In genomic region chr17:80836971-80837481, GRCh38 we compare ENCODE assay signal across 14 cellular contexts.
DNase-seq lines count a peak whose midpoint lies in the region; ATAC-seq, FAIRE-seq and TF ChIP-seq lines count a peak whose summit lies in the region.
"Had no signal": no experiment of that assay in that cellular context is flagged by ENCODE, and none has a peak within 500 bp of the region (broad histone marks: within the 10 kb centered on the region; RNA-seq: fewer than 3 reads in every experiment).

No MANE protein-coding gene starts in this region.

- FAIRE-seq in D721Med (lab: Jason Lieb, UNC) = no peak

- H3K9ac ChIP-seq in SK-N-SH (no peak overlapping the region), neural progenitor cell (no peak overlapping the region)

- DNase-seq in SK-N-SH = peak; percentile 61
- DNase-seq in H7 = peak; percentile 79
- no peak for DNase-seq in activated naive CD8-positive, alpha-beta T cell treated with anti-CD3 and anti-CD28 coated beads for 36 hours
- no peak for DNase-seq in neural progenitor cell (ENCODE audit: low spot score)
- DNase-seq in anterior cingulate cortex (lab: John Stamatoyannopoulos, UW) = no peak
- DNase-seq in D721Med (ENCODE audit: insufficient read length, low spot score) = no peak
- DNase-seq: ACHN; activated CD4-positive, CD25-positive, alpha-beta regulatory T cell; activated T-cell treated with anti-CD3 and anti-CD28 coated beads, Interleukin-2, amount 50 U/mL, for 4 hours; stimulated activated naive CD4-positive, alpha-beta T cell had no signal

- 98% methylated on average over 16 of the region's 16 CpGs for WGBS in SK-N-SH (ENCODE audit: low lambda C conversion rate)

- CTCF ChIA-PET in SK-N-SH (lab: Yijun Ruan, JAX) = interaction anchor here (1.1 to 1.6 kb wide), 4 partner anchors 10 to 29 kb away, joined by 3 to 5 read pairs (median 4); no protein-coding TSS in a partner anchor

- POLR2A ChIA-PET in SK-N-SH (lab: Yijun Ruan, JAX) = no interaction called here

- H3K79me2 ChIP-seq in SK-N-SH (ENCODE audit: insufficient read depth) = no peaks in the 10 kb centered on the region
- no peaks in the 10 kb centered on the region for H3K79me2 ChIP-seq in neural progenitor cell (ENCODE audit: low read depth)

- peaks cover 0 to 10% of the 10 kb centered on the region in 2 experiments for H3K36me3 ChIP-seq in SK-N-SH (replicated peaks in 1 of 2; ENCODE audit: control insufficient read depth in 1 of 2, insufficient read depth in 2 of 2, low read length in 1 of 2)
- H3K36me3 ChIP-seq in H7 (replicated peaks; ENCODE audit: control insufficient read depth, insufficient read depth, low read length) = no peaks in the 10 kb centered on the region
- H3K36me3 ChIP-seq in neural progenitor cell = no peaks in the 10 kb centered on the region
- H3K36me3 ChIP-seq: neutrophil, vagina had no signal

- TF ChIP-seq CTCF in SK-N-SH (IDR thresholded peaks at IDR 0.05) = no peak
- no peak for TF ChIP-seq CTCF in neural progenitor cell (IDR thresholded peaks at IDR 0.05)
- TF ChIP-seq CTCF in D721Med (IDR thresholded peaks at IDR 0.05; ENCODE audit: insufficient read depth, missing control alignments) = no peak

- H3K27ac ChIP-seq in SK-N-SH (ENCODE audit: low read depth in 2 of 2, low read length in 1 of 2) (no peak overlapping the region; a peak in 1 of 4 replicates), neural progenitor cell (no peak overlapping the region)
- H3K27ac ChIP-seq: neutrophil, vagina had no signal

- no peaks in the 10 kb centered on the region for H3K27me3 ChIP-seq in SK-N-SH (ENCODE audit: insufficient read depth)
- H3K27me3 ChIP-seq in H7 (ENCODE audit: control insufficient read depth, insufficient read depth, low read length) = no peaks in the 10 kb centered on the region
- no peaks in the 10 kb centered on the region for H3K27me3 ChIP-seq in neural progenitor cell
- H3K27me3 ChIP-seq: neutrophil, vagina had no signal

- peaks cover 21% of the 10 kb centered on the region for H3K4me1 Mint-ChIP-seq in activated naive CD8-positive, alpha-beta T cell treated with anti-CD3 and anti-CD28 coated beads for 36 hours
- H3K4me1 Mint-ChIP-seq in neural progenitor cell = peaks cover 32% of the 10 kb centered on the region

- ATAC-seq in SK-N-SH treated with all-trans-retinoic acid at 6 μM for 48 hours (no peak), GM21423 (IDR thresholded peaks at IDR 0.05; ENCODE audit: unreplicated experiment) (no peak)
- ATAC-seq: activated T-cell treated with anti-CD3 and anti-CD28 coated beads, Interleukin-2, amount 50 U/mL, for 4 hours had no signal

- no peaks in the 10 kb centered on the region for H3K27me3 Mint-ChIP-seq in activated naive CD8-positive, alpha-beta T cell treated with anti-CD3 and anti-CD28 coated beads for 36 hours
- peaks cover 4% of the 10 kb centered on the region for H3K27me3 Mint-ChIP-seq in neural progenitor cell (ENCODE audit: insufficient read depth, low read depth)

- H3K36me3 Mint-ChIP-seq in activated naive CD8-positive, alpha-beta T cell treated with anti-CD3 and anti-CD28 coated beads for 36 hours = peaks cover 5% of the 10 kb centered on the region
- H3K36me3 Mint-ChIP-seq in neural progenitor cell = no peaks in the 10 kb centered on the region

- no peak overlapping the region for H2AFZ ChIP-seq in SK-N-SH (ENCODE audit: low read depth)
- no peak overlapping the region for H2AFZ ChIP-seq in neural progenitor cell (replicated peaks)

- H3K27ac Mint-ChIP-seq in activated naive CD8-positive, alpha-beta T cell treated with anti-CD3 and anti-CD28 coated beads for 36 hours = peak overlapping the region; percentile 62
- peak overlapping the region; percentile 35 for H3K27ac Mint-ChIP-seq in neural progenitor cell

- H3F3A ChIP-seq in SK-N-SH (replicated peaks; ENCODE audit: insufficient read depth) (peaks cover 15% of the 10 kb centered on the region), neural progenitor cell (ENCODE audit: low read depth) (no peaks in the 10 kb centered on the region)

- no peak overlapping the region for H3K4me3 ChIP-seq in SK-N-SH (ENCODE audit: low read depth in 2 of 2, low read length in 1 of 2)
- no peak overlapping the region for H3K4me3 ChIP-seq in H7 (ENCODE audit: insufficient read depth, low read depth, low read length)
- H3K4me3 ChIP-seq in neural progenitor cell = no peak overlapping the region
- H3K4me3 ChIP-seq: vagina had no signal

- no peak for TF ChIP-seq RAD21 in SK-N-SH (IDR thresholded peaks at IDR 0.05; ENCODE audit: low read length)

- H3K4me1 ChIP-seq in SK-N-SH (ENCODE audit: control insufficient read depth in 1 of 2, insufficient read depth in 2 of 2, low read depth in 1 of 2, low read length in 1 of 2) (peaks cover 19 to 43% of the 10 kb centered on the region in 2 experiments), neural progenitor cell (peaks cover 21% of the 10 kb centered on the region)

- H3K9me3 Mint-ChIP-seq in activated naive CD8-positive, alpha-beta T cell treated with anti-CD3 and anti-CD28 coated beads for 36 hours = no peaks in the 10 kb centered on the region
- no peaks in the 10 kb centered on the region for H3K9me3 Mint-ChIP-seq in neural progenitor cell
- H3K9me3 Mint-ChIP-seq: activated T-cell treated with anti-CD3 and anti-CD28 coated beads, Interleukin-2, amount 50 U/mL, for 4 hours had no signal

- H3K4me2 ChIP-seq in SK-N-SH (no peak overlapping the region), neural progenitor cell (no peak overlapping the region)

- TF ChIP-seq EP300 in SK-N-SH (IDR thresholded peaks at IDR 0.05; ENCODE audit: borderline replicate concordance in 1 of 2, low read depth in 1 of 2, low read length in 1 of 2) = no peak

- H4K20me1 ChIP-seq in SK-N-SH (ENCODE audit: insufficient read depth) = no peaks in the 10 kb centered on the region
- H4K20me1 ChIP-seq in neural progenitor cell (ENCODE audit: low read depth) = peaks cover 4% of the 10 kb centered on the region

- H3K9me2 ChIP-seq in SK-N-SH = no peaks in the 10 kb centered on the region

- no peaks in the 10 kb centered on the region for H3K9me3 ChIP-seq in SK-N-SH
- H3K9me3 ChIP-seq in neural progenitor cell (ENCODE audit: low read depth) = no peaks in the 10 kb centered on the region
- H3K9me3 ChIP-seq: neutrophil, vagina had no signal

- H3K4me3 Mint-ChIP-seq in activated naive CD8-positive, alpha-beta T cell treated with anti-CD3 and anti-CD28 coated beads for 36 hours = no peak overlapping the region
- no peak overlapping the region for H3K4me3 Mint-ChIP-seq in neural progenitor cell
- H3K4me3 Mint-ChIP-seq: activated T-cell treated with anti-CD3 and anti-CD28 coated beads, Interleukin-2, amount 50 U/mL, for 4 hours had no signal

TF ChIP-seq in SK-N-SH, 30 proteins besides CTCF, POLR2A, EP300 and RAD21 (continues in another document):
- no peak for TF ChIP-seq MXI1 (IDR thresholded peaks at IDR 0.05; ENCODE audit: low read depth, low read length)
- TF ChIP-seq TEAD4 (IDR thresholded peaks at IDR 0.05; ENCODE audit: borderline replicate concordance, insufficient read depth) = no peak
- TF ChIP-seq SMC3 (IDR thresholded peaks at IDR 0.05; ENCODE audit: low read depth, low read length) = no peak
- TF ChIP-seq RXRA (IDR thresholded peaks at IDR 0.05; ENCODE audit: borderline replicate concordance, low read depth) = no peak
- TF ChIP-seq GABPA (IDR thresholded peaks at IDR 0.05; ENCODE audit: low read depth) = no peak
- TF ChIP-seq EZH2phosphoT487 (IDR thresholded peaks at IDR 0.05; ENCODE audit: borderline replicate concordance, low read depth) = no peak
- no peak for TF ChIP-seq RFX5 (IDR thresholded peaks at IDR 0.05; ENCODE audit: low read length)
- TF ChIP-seq JUND (IDR thresholded peaks at IDR 0.05) = no peak
- TF ChIP-seq GATA2 (CRISPR knock-in tag; IDR thresholded peaks at IDR 0.05) = no peak
- no peak for TF ChIP-seq MEF2A (IDR thresholded peaks at IDR 0.05; ENCODE audit: borderline replicate concordance, low read depth)
- TF ChIP-seq NFIC (IDR thresholded peaks at IDR 0.05; ENCODE audit: borderline replicate concordance) = no peak
- TF ChIP-seq FOXJ3 (CRISPR knock-in tag; IDR thresholded peaks at IDR 0.05) = no peak
- TF ChIP-seq FOXM1 (IDR thresholded peaks at IDR 0.05; ENCODE audit: low read depth) = no peak
- TF ChIP-seq POLR2AphosphoS5 (IDR thresholded peaks at IDR 0.05; ENCODE audit: low read depth, low read length) = no peak

TF ChIP-seq in SK-N-SH treated with all-trans-retinoic acid at 6 μM for 48 hours, 23 proteins besides CTCF, POLR2A, EP300 and RAD21:
- no peak for TF ChIP-seq ZFP30 (CRISPR knock-in tag; IDR thresholded peaks at IDR 0.05)
- TF ChIP-seq ZNF8 (CRISPR knock-in tag; IDR thresholded peaks at IDR 0.05) = no peak
- TF ChIP-seq RARB (CRISPR knock-in tag; IDR thresholded peaks at IDR 0.05) = no peak
- no peak for TF ChIP-seq CSRNP3 (CRISPR knock-in tag; IDR thresholded peaks at IDR 0.05)
- TF ChIP-seq TCF4 (CRISPR knock-in tag; IDR thresholded peaks at IDR 0.05; ENCODE audit: borderline replicate concordance) = no peak
- no peak for TF ChIP-seq TOX (CRISPR knock-in tag; IDR thresholded peaks at IDR 0.05; ENCODE audit: borderline replicate concordance)
- no peak for TF ChIP-seq CREB5 (CRISPR knock-in tag; IDR thresholded peaks at IDR 0.05; ENCODE audit: low read depth)

Comparison
In these comparisons a context has a peak if more than half of its experiments do, and no peak if none do; other contexts are left out.
1. DNase-seq: peak in SK-N-SH (single experiment) and H7 (single experiment); none in activated naive CD8-positive, alpha-beta T cell treated with anti-CD3 and anti-CD28 coated beads for 36 hours (single experiment), neural progenitor cell (single experiment), anterior cingulate cortex (0 of 58) and D721Med (single experiment).